13 cellular contexts compared by ENCODE assay signal in genomic region chr19:39078436-39079200, GRCh38. TPM values are rescaled to one million over a fixed set of nuclear protein-coding genes. Genes with fewer than 3 reads are reported as not detected.
DNase-seq lines count a peak whose midpoint lies in the region; ATAC-seq, FAIRE-seq and TF ChIP-seq lines count a peak whose summit lies in the region.
"Had no signal": no experiment of that assay in that cellular context is flagged by ENCODE, and none has a peak within 500 bp of the region (broad histone marks: within the 10 kb centered on the region; RNA-seq: fewer than 3 reads in every experiment).

No MANE protein-coding gene starts in this region.

- peak; percentile 95 for FAIRE-seq in keratinocyte (lab: Jason Lieb, UNC)

- H3K18ac ChIP-seq in IMR-90 (ENCODE audit: low read depth, low read length) = peak overlapping the region; percentile 18; the same call in 1 of the 2 replicates

- H2AK9ac ChIP-seq in IMR-90 (replicated peaks; ENCODE audit: low read depth, low read length, poor library complexity) = peak overlapping the region; percentile 2

- ATAC-seq in IMR-90 (ENCODE audit: low read depth) (peak; percentile 91), GM18519 (IDR thresholded peaks at IDR 0.05; ENCODE audit: low FRiP score, unreplicated experiment) (no peak)
- ATAC-seq: T-helper 17 cell had no signal

- H3K27me3 ChIP-seq in ACC112 (ENCODE audit: insufficient read depth, low read length) = no peaks in the 10 kb centered on the region
- H3K27me3 ChIP-seq in IMR-90 (ENCODE audit: control insufficient read depth, insufficient read depth, low read length) = peaks cover 15% of the 10 kb centered on the region
- H3K27me3 ChIP-seq in keratinocyte (ENCODE audit: control insufficient read depth, extremely low read depth, insufficient read depth, low read length) = no peaks in the 10 kb centered on the region

- peak overlapping the region; percentile 16; the same call in 1 of the 2 replicates for H3K4ac ChIP-seq in IMR-90 (ENCODE audit: low read depth, low read length)

- no peak for TF ChIP-seq POLR2A in IMR-90 (IDR thresholded peaks at IDR 0.05; ENCODE audit: low read depth, low read length)

- no peaks in the 10 kb centered on the region for H4K20me1 ChIP-seq in IMR-90 (ENCODE audit: insufficient read depth, low read length)
- H4K20me1 ChIP-seq in keratinocyte (ENCODE audit: control insufficient read depth, extremely low read depth, insufficient read depth, low read length) = no peaks in the 10 kb centered on the region

- TF ChIP-seq RAD21 in IMR-90 (IDR thresholded peaks at IDR 0.05; ENCODE audit: low read length) = no peak

- no peak overlapping the region for H2AFZ ChIP-seq in ACC112 (ENCODE audit: low read length, unreplicated experiment)
- peak overlapping the region; percentile 60 for H2AFZ ChIP-seq in IMR-90 (replicated peaks; ENCODE audit: low read length, poor library complexity)
- H2AFZ ChIP-seq in keratinocyte (ENCODE audit: control insufficient read depth, low read length) = no peak overlapping the region

- H3K4me1 ChIP-seq in ACC112 (ENCODE audit: control insufficient read depth, insufficient read depth, low read length, unreplicated experiment) (peaks cover 17% of the 10 kb centered on the region), IMR-90 (ENCODE audit: control insufficient read depth, insufficient read depth, low read length) (peaks cover 3% of the 10 kb centered on the region), keratinocyte (ENCODE audit: control insufficient read depth, extremely low read depth, insufficient read depth, low read length) (peaks cover 32% of the 10 kb centered on the region)
- H3K4me1 ChIP-seq: BE2C had no signal

- H3K4me3 ChIP-seq in ACC112 (ENCODE audit: low read depth, low read length) (no peak overlapping the region), IMR-90 (ENCODE audit: insufficient read depth, low read depth, low read length) (no peak overlapping the region), cardiac fibroblast (replicated peaks in 1 of 2; ENCODE audit: low read depth in 2 of 2, low read length in 2 of 2) (no peak overlapping the region), keratinocyte (ENCODE audit: control insufficient read depth in 2 of 3, extremely low read depth in 1 of 3, insufficient read depth in 2 of 3, low read depth in 1 of 3, low read length in 3 of 3) (no peak overlapping the region)
- H3K4me3 ChIP-seq: tibial nerve had no signal

- peak overlapping the region; percentile 9; the same call in 1 of the 2 replicates for H4K5ac ChIP-seq in IMR-90 (ENCODE audit: low read depth, low read length)

- peak overlapping the region in 1 of 2 experiments; percentile 18; a peak in 2 of 4 replicates for H4K8ac ChIP-seq in IMR-90 (ENCODE audit: low read depth in 2 of 2, low read length in 2 of 2)

- in situ Hi-C loops in IMR-90 (cut with MboI; ENCODE audit: low sequenced_read_pairs) = no loop called here

- H4K91ac ChIP-seq in IMR-90 (ENCODE audit: insufficient read depth, low read depth, low read length) = peak overlapping the region; percentile 50

- no peaks in the 10 kb centered on the region for H3K79me1 ChIP-seq in IMR-90 (ENCODE audit: low read depth in 1 of 2, low read length in 2 of 2)

- WGBS in IMR-90 (ENCODE audit: extremely low coverage in 2 of 2, insufficient read length in 1 of 2), 2 experiments = 0 to 100% methylated on average over 1 of the region's 7 CpGs

- H2AK5ac ChIP-seq in IMR-90 (ENCODE audit: low read depth, low read length) = peak overlapping the region; percentile 18

- H2BK5ac ChIP-seq in IMR-90 (ENCODE audit: low read depth, low read length, poor library complexity, severe bottlenecking) = peak overlapping the region; percentile 72

- no peaks in the 10 kb centered on the region for H3K79me2 ChIP-seq in ACC112 (ENCODE audit: control insufficient read depth, insufficient read depth, low read length, unreplicated experiment)
- H3K79me2 ChIP-seq in keratinocyte (ENCODE audit: control insufficient read depth, insufficient read depth, low read length) = no peaks in the 10 kb centered on the region

- 0 out of 2 replicates have a peak overlapping the region, but pooled peaks have one; percentile 42 for H3K56ac ChIP-seq in IMR-90 (ENCODE audit: extremely low read depth, insufficient read depth, low read length)

- POLR2A ChIA-PET in IMR-90 (lab: Charles Lee; ENCODE audit: unreplicated experiment) = no interaction called here

- peak overlapping the region; percentile 80 for H2BK20ac ChIP-seq in IMR-90 (ENCODE audit: low read depth, low read length)

- DNase-seq in IMR-90 (peak; percentile 97), cardiac fibroblast (ENCODE audit: low read depth in 2 of 2) (peak; percentile 93 to 99), keratinocyte (ENCODE audit: low read depth, low spot score) (peak; percentile 98), HUDEP-2 (lab: John Stamatoyannopoulos, UW; ENCODE audit: unreplicated experiment in 76 of 76) (no peak), CD1c-positive myeloid dendritic cell (ENCODE audit: extremely low spot score) (no peak)
- DNase-seq in activated CD8-positive, alpha-beta memory T cell treated with anti-CD3 and anti-CD28 coated beads for 24 hours = no peak
- DNase-seq: activated T-cell treated with anti-CD3 and anti-CD28 coated beads, Interleukin-2, amount 50 U/mL, for 24 hours; BE2C; NCI-H2171 treated with DMSO at 0.1 percent for 48 hours; T-helper 17 cell had no signal

- no peaks in the 10 kb centered on the region for H3K9me3 ChIP-seq in IMR-90 (ENCODE audit: control insufficient read depth, insufficient read depth, low read length)
- no peaks in the 10 kb centered on the region for H3K9me3 ChIP-seq in keratinocyte (ENCODE audit: control insufficient read depth, low read depth, low read length)
- H3K9me3 ChIP-seq: BE2C, tibial nerve had no signal

- H3K9me1 ChIP-seq in IMR-90 (ENCODE audit: insufficient read depth, low read length) = peaks cover 4% of the 10 kb centered on the region
- no peaks in the 10 kb centered on the region for H3K9me1 ChIP-seq in keratinocyte (ENCODE audit: control insufficient read depth, extremely low read depth, insufficient read depth, low read length)

- H3K4me2 ChIP-seq in IMR-90 (ENCODE audit: low read depth, low read length) = peak overlapping the region; percentile 21; the same call in 1 of the 2 replicates
- H3K4me2 ChIP-seq in keratinocyte (ENCODE audit: control insufficient read depth, extremely low read depth, insufficient read depth, low read depth, low read length) = peak overlapping the region; percentile 25

- H2BK15ac ChIP-seq in IMR-90 (ENCODE audit: low read depth, low read length) = peak overlapping the region; percentile 25; the same call in 1 of the 3 replicates

- no peaks in the 10 kb centered on the region for H3K36me3 ChIP-seq in ACC112 (ENCODE audit: insufficient read depth, low read length)
- H3K36me3 ChIP-seq in IMR-90 (ENCODE audit: control insufficient read depth, insufficient read depth, low read length) = no peaks in the 10 kb centered on the region
- H3K36me3 ChIP-seq in keratinocyte (ENCODE audit: control insufficient read depth in 2 of 2, extremely low read depth in 1 of 2, insufficient read depth in 2 of 2, low read length in 2 of 2) = no peaks in the 10 kb centered on the region
- H3K36me3 ChIP-seq: BE2C, tibial nerve had no signal

- dilution Hi-C loops in IMR-90 (cut with HindIII; ENCODE audit: low sequenced_read_pairs, unreplicated experiment) (no loop called here), keratinocyte (cut with MboI; ENCODE audit: extremely low pct_ligation_motif_present, low sequenced_read_pairs) (no loop called here)

- intact Hi-C loops in IMR-90 (cut with micrococcal nuclease) = no loop called here

- TF ChIP-seq CTCF in IMR-90 (conservative IDR thresholded peaks at IDR 0.05; ENCODE audit: low read depth, low read length) = no peak
- TF ChIP-seq CTCF in cardiac fibroblast (IDR thresholded peaks at IDR 0.05; ENCODE audit: low read depth, low read length) = no peak
- no peak for TF ChIP-seq CTCF in keratinocyte (optimal IDR thresholded peaks at IDR 0.05 in 1 of 3, IDR thresholded peaks at IDR 0.05 in 1 of 3, conservative IDR thresholded peaks at IDR 0.05 in 1 of 3; ENCODE audit: extremely low read depth in 1 of 3, insufficient read depth in 2 of 3, low read length in 3 of 3)

- H3K9ac ChIP-seq in IMR-90 (ENCODE audit: low read depth, low read length) = no peak overlapping the region
- no peak overlapping the region for H3K9ac ChIP-seq in keratinocyte (ENCODE audit: control insufficient read depth, extremely low read depth, insufficient read depth, low read length)

- no TSS peak for BruUV-seq in IMR-90 (replicated peaks; lab: Mats Ljungman, UMichigan)

- no peak overlapping the region for H3K14ac ChIP-seq in IMR-90 (replicated peaks; ENCODE audit: low read depth, low read length)

- H3K27ac ChIP-seq in ACC112 (ENCODE audit: low read depth, low read length) (peak overlapping the region; percentile 99), IMR-90 (ENCODE audit: insufficient read depth, low read length) (peak overlapping the region; percentile 39), keratinocyte (ENCODE audit: control insufficient read depth, insufficient read depth, low read length) (peak overlapping the region; percentile 69)

- CTCF ChIA-PET in IMR-90 (lab: Yijun Ruan, JAX) = interaction anchor here (1.8 kb wide), 1 partner anchor 27 kb away, joined by 6 read pairs; no protein-coding TSS in a partner anchor

- H3K23ac ChIP-seq in IMR-90 (ENCODE audit: low read depth, low read length) = peak overlapping the region; percentile 48; the same call in 1 of the 2 replicates

- H2BK120ac ChIP-seq in IMR-90 (ENCODE audit: low read depth, low read length) = peak overlapping the region; percentile 56

RNA-seq across cellular contexts. Expression of gene ACP7, which starts 5.5 kb away (rescaled TPM):
- total RNA-seq in IMR-90 (2012; rRNA removed) = not detected in 2 replicates
- polyA plus RNA-seq in IMR-90 (2012; rRNA removed) = not detected in 2 replicates
- not detected in 2 replicates for polyA plus RNA-seq in IMR-90 (2012; cell fraction: cytosol; rRNA removed)
- polyA plus RNA-seq in IMR-90 (2012; cell fraction: nucleus; rRNA removed; ENCODE audit: low replicate concordance) = 0.04 and 0.05 TPM in 2 replicates
- 0.08 to 0.28 TPM (median 0.09 TPM) in 3 replicates for polyA plus RNA-seq in keratinocyte
- polyA plus RNA-seq in keratinocyte (2011; ENCODE audit: low read depth) = 28.0 TPM
- polyA plus RNA-seq in keratinocyte (2011; cell fraction: cytosol; rRNA removed) = 0.04 and 0.11 TPM in 2 replicates
- polyA plus RNA-seq in keratinocyte (2011; cell fraction: nucleus; rRNA removed) = 0.37 and 0.50 TPM in 2 replicates
- polyA plus RNA-seq in keratinocyte (2012; ENCODE audit: low replicate concordance) = 0.85 and 30.8 TPM in 2 replicates
- 0.56 to 1.3 TPM (median 0.74 TPM) in 3 replicates for polyA minus RNA-seq in keratinocyte
- not detected for polyA minus RNA-seq in keratinocyte (2011; cell fraction: cytosol; rRNA and poly(A)+ RNA removed)
- polyA minus RNA-seq in keratinocyte (2011; cell fraction: nucleus; rRNA and poly(A)+ RNA removed) = 0.54 and 0.95 TPM in 2 replicates
- total RNA-seq: T-helper 17 cell had no signal

RNA-seq across cellular contexts. Expression of gene FBXO27, which starts 46.3 kb away (rescaled TPM):
- total RNA-seq in IMR-90 (2012; rRNA removed) = under 0.01 and 0.18 TPM in 2 replicates
- 0.50 and 0.57 TPM in 2 replicates for polyA plus RNA-seq in IMR-90 (2012; rRNA removed)
- polyA plus RNA-seq in IMR-90 (2012; cell fraction: cytosol; rRNA removed) = 0.37 and 0.64 TPM in 2 replicates
- polyA plus RNA-seq in IMR-90 (2012; cell fraction: nucleus; rRNA removed; ENCODE audit: low replicate concordance) = 0.23 and 0.41 TPM in 2 replicates
- 4.4 to 6.9 TPM (median 4.4 TPM) in 3 replicates for polyA plus RNA-seq in keratinocyte
- polyA plus RNA-seq in keratinocyte (2011; ENCODE audit: low read depth) = 1.9 TPM
- 4.0 and 4.3 TPM in 2 replicates for polyA plus RNA-seq in keratinocyte (2011; cell fraction: cytosol; rRNA removed)
- 3.3 and 4.1 TPM in 2 replicates for polyA plus RNA-seq in keratinocyte (2011; cell fraction: nucleus; rRNA removed)
- polyA plus RNA-seq in keratinocyte (2012; ENCODE audit: low replicate concordance) = 3.9 and 7.4 TPM in 2 replicates
- polyA minus RNA-seq in keratinocyte = 5.9 to 27.1 TPM (median 9.8 TPM) in 3 replicates
- 5.0 TPM for polyA minus RNA-seq in keratinocyte (2011; cell fraction: cytosol; rRNA and poly(A)+ RNA removed)
- polyA minus RNA-seq in keratinocyte (2011; cell fraction: nucleus; rRNA and poly(A)+ RNA removed) = 1.2 and 1.3 TPM in 2 replicates

RNA-seq across cellular contexts. Expression of gene PAK4, which starts 47.0 kb away (rescaled TPM):
- total RNA-seq in IMR-90 (2012; rRNA removed) = 2.0 and 2.8 TPM in 2 replicates
- polyA plus RNA-seq in IMR-90 (2012; rRNA removed) = 27.2 and 35.5 TPM in 2 replicates
- polyA plus RNA-seq in IMR-90 (2012; cell fraction: cytosol; rRNA removed) = 52.9 and 64.1 TPM in 2 replicates
- 26.9 and 44.9 TPM in 2 replicates for polyA plus RNA-seq in IMR-90 (2012; cell fraction: nucleus; rRNA removed; ENCODE audit: low replicate concordance)
- polyA plus RNA-seq in keratinocyte = 9.8 to 17.4 TPM (median 11.2 TPM) in 3 replicates
- 6.2 TPM for polyA plus RNA-seq in keratinocyte (2011; ENCODE audit: low read depth)
- polyA plus RNA-seq in keratinocyte (2011; cell fraction: cytosol; rRNA removed) = 11.7 and 28.7 TPM in 2 replicates
- polyA plus RNA-seq in keratinocyte (2011; cell fraction: nucleus; rRNA removed) = 13.9 and 23.4 TPM in 2 replicates
- 16.8 and 24.1 TPM in 2 replicates for polyA plus RNA-seq in keratinocyte (2012; ENCODE audit: low replicate concordance)
- polyA minus RNA-seq in keratinocyte = 14.1 to 49.3 TPM (median 15.5 TPM) in 3 replicates
- 48.3 TPM for polyA minus RNA-seq in keratinocyte (2011; cell fraction: cytosol; rRNA and poly(A)+ RNA removed)
- polyA minus RNA-seq in keratinocyte (2011; cell fraction: nucleus; rRNA and poly(A)+ RNA removed) = 15.3 and 16.8 TPM in 2 replicates

Comparison
In these comparisons a context has a peak if more than half of its experiments do, and no peak if none do; other contexts are left out.
1. H3K27ac ChIP-seq: peak in every context shown above with its lines; median percentile 99 in ACC112; 69 in keratinocyte; 39 in IMR-90.
2. DNase-seq: peak in IMR-90 (single experiment), cardiac fibroblast (2 of 2) and keratinocyte (single experiment); none in HUDEP-2 (0 of 76), CD1c-positive myeloid dendritic cell (single experiment) and activated CD8-positive, alpha-beta memory T cell treated with anti-CD3 and anti-CD28 coated beads for 24 hours (single experiment).